Comparison of ENCODE assay signal across 8 cellular contexts in genomic region chr2:241638063-241638660, GRCh38. TPM values are rescaled to one million over a fixed set of nuclear protein-coding genes. Genes with fewer than 3 reads are reported as not detected.
DNase-seq lines count a peak whose midpoint lies in the region; ATAC-seq and TF ChIP-seq lines count a peak whose summit lies in the region.

No MANE protein-coding gene starts in this region.

- no peaks in the 10 kb centered on the region for H3K27me3 Mint-ChIP-seq in CD8-positive, alpha-beta memory T cell

- TF ChIP-seq CTCF in Loucy (conservative IDR thresholded peaks at IDR 0.05; ENCODE audit: low read length): no peak

- H3K4me2 ChIP-seq in Loucy (ENCODE audit: low read depth, low read length, poor library complexity, severe bottlenecking): peak overlapping the region; percentile 97

- WGBS in ectodermal cell, 2 experiments: 6 to 9% methylated on average over 27 of the region's 27 CpGs

- no peaks in the 10 kb centered on the region for H3K9me2 ChIP-seq in Loucy (replicated peaks; ENCODE audit: low read depth, low read length)

- H3K4me1 Mint-ChIP-seq in CD8-positive, alpha-beta memory T cell: peaks cover 44 to 66% (median 64%) of the 10 kb centered on the region in 3 donors

- no peak for ATAC-seq in GM18517 (IDR thresholded peaks at IDR 0.05; ENCODE audit: unreplicated experiment)

- peak overlapping the region; percentile 78 to 94 (median 92) for H3K27ac Mint-ChIP-seq in CD8-positive, alpha-beta memory T cell

- H4K20me1 ChIP-seq in Loucy (ENCODE audit: insufficient read depth, low read length, poor library complexity, severe bottlenecking): peaks cover 51% of the 10 kb centered on the region

- H3K79me2 ChIP-seq in Loucy (ENCODE audit: insufficient read depth, low read length): peaks cover 80% of the 10 kb centered on the region

- no peaks in the 10 kb centered on the region for H3K9me3 ChIP-seq in CD8-positive, alpha-beta memory T cell (ENCODE audit: low read length)
- no peaks in the 10 kb centered on the region for H3K9me3 ChIP-seq in Loucy (ENCODE audit: insufficient read depth, low read depth, low read length)
- no peaks in the 10 kb centered on the region for H3K9me3 ChIP-seq in ectodermal cell (ENCODE audit: control insufficient read depth, low read length)
- peaks cover 7% of the 10 kb centered on the region for H3K9me3 ChIP-seq in neuron (ENCODE audit: low read length)

- H3K36me3 Mint-ChIP-seq in CD8-positive, alpha-beta memory T cell: peaks cover 0 to 22% (median 1%) of the 10 kb centered on the region in 3 donors

- peak in 2 of 5 donors; percentile 33 to 57 for DNase-seq in CD8-positive, alpha-beta memory T cell
- DNase-seq in NCI-H2227 treated with DMSO at 0.1 percent for 48 hours (lab: John Stamatoyannopoulos, UW) (no peak), COLO668 (lab: John Stamatoyannopoulos, UW; ENCODE audit: unreplicated experiment) (no peak), foreskin melanocyte (no peak)

- POLR2A ChIA-PET in CD8-positive, alpha-beta memory T cell (lab: Charles Lee): interaction anchor here (1.6 to 2.4 kb wide), 3 partner anchors 48 to 323 kb away, joined by 7 to 8 read pairs (median 8); partner anchors contain the start of genes DTYMK, HDLBP, ING5 and SEPTIN2

- CTCF ChIA-PET in CD8-positive, alpha-beta memory T cell (lab: Charles Lee): interaction anchor here (0.9 to 1.7 kb wide), 2 partner anchors 21 to 27 kb away, joined by 3 to 5 read pairs; no protein-coding TSS in a partner anchor

- H3K27me3 ChIP-seq in CD8-positive, alpha-beta memory T cell (ENCODE audit: insufficient read depth, low read length, poor library complexity, severe bottlenecking): no peaks in the 10 kb centered on the region
- no peaks in the 10 kb centered on the region for H3K27me3 ChIP-seq in Loucy (ENCODE audit: insufficient read depth, low read length, poor library complexity, severe bottlenecking)
- no peaks in the 10 kb centered on the region for H3K27me3 ChIP-seq in ectodermal cell (ENCODE audit: control insufficient read depth, insufficient read depth, low read length, poor library complexity, severe bottlenecking)
- H3K27me3 ChIP-seq in neuron (ENCODE audit: insufficient read depth, low read length): no peaks in the 10 kb centered on the region

- peak overlapping the region; percentile 88 for H3K27ac ChIP-seq in CD8-positive, alpha-beta memory T cell (ENCODE audit: low read depth, low read length)
- peak overlapping the region; percentile 98 for H3K27ac ChIP-seq in ectodermal cell (ENCODE audit: insufficient read depth, low read depth, low read length, poor library complexity, severe bottlenecking)

- H3K9me3 Mint-ChIP-seq in CD8-positive, alpha-beta memory T cell: no peaks in the 10 kb centered on the region

- peak overlapping the region; percentile 72 for H3K9ac ChIP-seq in Loucy (ENCODE audit: low read depth, low read length, poor library complexity, severe bottlenecking)

- peak overlapping the region; percentile 92; the same call in 1 of the 2 replicates for H2AFZ ChIP-seq in Loucy (ENCODE audit: low read length)
- no peak overlapping the region for H2AFZ ChIP-seq in neuron (ENCODE audit: low read depth, low read length)

- H3F3A ChIP-seq in Loucy (ENCODE audit: low read depth): no peaks in the 10 kb centered on the region

- peak overlapping the region; percentile 91 for H3K4me3 ChIP-seq in CD8-positive, alpha-beta memory T cell (ENCODE audit: low read length)
- H3K4me3 ChIP-seq in Loucy (ENCODE audit: low read length, poor library complexity, severe bottlenecking): peak overlapping the region; percentile 85
- peak overlapping the region; percentile 89 for H3K4me3 ChIP-seq in ectodermal cell (ENCODE audit: insufficient read depth, low read depth, low read length)
- peak overlapping the region; percentile 93 for H3K4me3 ChIP-seq in neuron (ENCODE audit: low read length)

- peaks cover 7% of the 10 kb centered on the region for H3K36me3 ChIP-seq in CD8-positive, alpha-beta memory T cell (ENCODE audit: insufficient read depth, low read length)
- H3K36me3 ChIP-seq in Loucy (ENCODE audit: insufficient read depth, low read length): peaks cover 3% of the 10 kb centered on the region; the same call in 1 of the 2 replicates
- peaks cover 19% of the 10 kb centered on the region for H3K36me3 ChIP-seq in ectodermal cell (ENCODE audit: control insufficient read depth, insufficient read depth, low read length)
- peaks cover 14% of the 10 kb centered on the region for H3K36me3 ChIP-seq in neuron (ENCODE audit: insufficient read depth, low read length)

- H3K4me3 Mint-ChIP-seq in CD8-positive, alpha-beta memory T cell: peak overlapping the region; percentile 87 to 94 (median 90)

- H3K4me1 ChIP-seq in CD8-positive, alpha-beta memory T cell (ENCODE audit: insufficient read depth, low read length): peaks cover 33% of the 10 kb centered on the region
- H3K4me1 ChIP-seq in Loucy (ENCODE audit: insufficient read depth, low read length, poor library complexity, severe bottlenecking): peaks cover 38% of the 10 kb centered on the region
- no peaks in the 10 kb centered on the region for H3K4me1 ChIP-seq in ectodermal cell (ENCODE audit: control insufficient read depth, insufficient read depth, low read length)
- H3K4me1 ChIP-seq in neuron (ENCODE audit: insufficient read depth, low read length): peaks cover 13% of the 10 kb centered on the region

RNA-seq across cellular contexts. Expression of gene ATG4B, which starts 0.7 kb away (rescaled TPM):
- total RNA-seq in CD8-positive, alpha-beta memory T cell: 10 to 100 TPM; 79.0 to 80.2 TPM
- 56.1 TPM for polyA plus RNA-seq in CD8-positive, alpha-beta memory T cell
- polyA plus RNA-seq in ectodermal cell (2013, experiment 1 of 4): 102 TPM
- 113 TPM for polyA plus RNA-seq in ectodermal cell (2013, experiment 2 of 4)
- 85.1 TPM for polyA plus RNA-seq in ectodermal cell (2013, experiment 3 of 4)
- polyA plus RNA-seq in ectodermal cell (2013, experiment 4 of 4): 102 TPM

RNA-seq across cellular contexts. Expression of gene THAP4, which starts 1.2 kb away (rescaled TPM):
- 10 to 100 TPM; 51.4 to 51.9 TPM for total RNA-seq in CD8-positive, alpha-beta memory T cell
- 42.3 TPM for polyA plus RNA-seq in CD8-positive, alpha-beta memory T cell
- polyA plus RNA-seq in ectodermal cell (2013, experiment 1 of 4): 50.0 TPM
- 44.4 TPM for polyA plus RNA-seq in ectodermal cell (2013, experiment 2 of 4)
- 38.3 TPM for polyA plus RNA-seq in ectodermal cell (2013, experiment 3 of 4)
- 41.7 TPM for polyA plus RNA-seq in ectodermal cell (2013, experiment 4 of 4)

RNA-seq across cellular contexts. Expression of gene DTYMK, which starts 48.5 kb away (rescaled TPM):
- 100 to 1,000 TPM; 131 to 134 TPM for total RNA-seq in CD8-positive, alpha-beta memory T cell
- polyA plus RNA-seq in CD8-positive, alpha-beta memory T cell: 41.1 TPM
- 87.3 TPM for polyA plus RNA-seq in ectodermal cell (2013, experiment 1 of 4)
- polyA plus RNA-seq in ectodermal cell (2013, experiment 2 of 4): 87.3 TPM
- polyA plus RNA-seq in ectodermal cell (2013, experiment 3 of 4): 77.8 TPM
- 76.4 TPM for polyA plus RNA-seq in ectodermal cell (2013, experiment 4 of 4)
